ENCODE assay signal across 17 cellular contexts in the genomic region with DNA sequence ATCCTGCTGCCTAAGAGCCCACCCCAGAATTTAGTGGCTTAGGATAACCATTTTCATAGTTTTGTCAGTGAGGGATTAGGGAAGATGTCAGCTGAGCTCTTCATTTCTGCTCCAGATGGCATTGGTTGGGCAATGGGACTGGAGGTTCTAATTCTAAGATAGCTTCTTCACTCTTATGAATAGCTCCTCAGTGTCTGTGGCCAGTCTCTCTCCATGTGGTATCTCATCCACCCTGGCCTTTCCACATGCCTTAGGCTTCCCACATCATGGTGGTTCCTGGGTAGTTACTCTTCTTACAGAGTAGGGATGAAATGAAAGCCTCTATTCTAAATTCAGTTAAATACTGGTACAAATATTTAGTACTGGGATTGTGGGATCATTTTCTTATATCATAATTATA. TPM values are rescaled to one million over a fixed set of nuclear protein-coding genes. Genes with fewer than 3 reads are reported as not detected.
A peak's percentile ranks its signal among the peaks of the same experiment; 100 is the strongest.
DNase-seq lines count a peak whose midpoint lies in the region; ATAC-seq and TF ChIP-seq lines count a peak whose summit lies in the region.
"Had no signal": no experiment of that assay in that cellular context is flagged by ENCODE, and none has a peak within 500 bp of the region (broad histone marks: within the 10 kb centered on the region; RNA-seq: fewer than 3 reads in every experiment).

No MANE protein-coding gene starts in this region.

- H3K4me2 ChIP-seq in mesendoderm (ENCODE audit: low read length): no peak overlapping the region
- H3K4me2 ChIP-seq: BLaER1 treated with 17β-estradiol and CSF1 and Interleukin-3, amounts not matched to agents 10 nM and 100 nM; GM23338 had no signal

- peak; percentile 19 for DNase-seq in NCI-H82 (lab: John Stamatoyannopoulos, UW)
- no peak for DNase-seq in NCI-H82 treated with DMSO at 0.1 percent for 48 hours (lab: John Stamatoyannopoulos, UW; ENCODE audit: unreplicated experiment)
- peak; percentile 25 for DNase-seq in myocyte (ENCODE audit: low read depth)
- no peak for DNase-seq in NCI-H748 treated with DMSO at 0.1 percent for 48 hours (lab: John Stamatoyannopoulos, UW)
- no peak for DNase-seq in tibial nerve (ENCODE audit: low spot score in 2 of 2)
- DNase-seq in mesendoderm: no peak
- DNase-seq: 8988T; Caco-2; CD4-positive, CD25-positive, alpha-beta regulatory T cell; DMS79 treated with DMSO at 0.1 percent for 48 hours; GF-D8; HCEC 1CT had no signal

- H3K27ac ChIP-seq in VCaP: peak overlapping the region; percentile 84
- H3K27ac ChIP-seq in tibial nerve: no peak overlapping the region
- H3K27ac ChIP-seq in mesendoderm (ENCODE audit: low read depth, low read length): no peak overlapping the region
- H3K27ac ChIP-seq: BLaER1 treated with 17β-estradiol and CSF1 and Interleukin-3, amounts not matched to agents 10 nM and 100 nM; HL-60 had no signal

- H2BK15ac ChIP-seq in mesendoderm (replicated peaks; ENCODE audit: low read depth): no peak overlapping the region

- no peak for ATAC-seq in HG02642 (IDR thresholded peaks at IDR 0.05; ENCODE audit: poor library complexity, unreplicated experiment)
- ATAC-seq: GM23338 had no signal

- no peak overlapping the region for H2BK120ac ChIP-seq in mesendoderm (ENCODE audit: low read depth, low read length)

- H3K9me3 ChIP-seq in tibial nerve: peaks cover 0 to 5% (median 0%) of the 10 kb centered on the region in 4 donors
- H3K9me3 ChIP-seq: Caco-2 had no signal

- no peak overlapping the region for H2AK5ac ChIP-seq in mesendoderm (ENCODE audit: low read length)

- no peak overlapping the region for H3K56ac ChIP-seq in mesendoderm (ENCODE audit: low read length)

- H4K8ac ChIP-seq in mesendoderm (ENCODE audit: low read depth, low read length): no peak overlapping the region

- no peaks in the 10 kb centered on the region for H3K36me3 ChIP-seq in tibial nerve
- no peaks in the 10 kb centered on the region for H3K36me3 ChIP-seq in mesendoderm (ENCODE audit: control insufficient read depth, insufficient read depth, low read length)
- H3K36me3 ChIP-seq: BLaER1 treated with 17β-estradiol and CSF1 and Interleukin-3, amounts not matched to agents 10 nM and 100 nM had no signal

- H2BK5ac ChIP-seq in mesendoderm (ENCODE audit: low read length): no peak overlapping the region

- H3K79me1 ChIP-seq in mesendoderm (ENCODE audit: low read length): no peaks in the 10 kb centered on the region

- TF ChIP-seq CTCF in VCaP (conservative IDR thresholded peaks at IDR 0.05) (no peak), tibial nerve (IDR thresholded peaks at IDR 0.05) (no peak)

- H3K18ac ChIP-seq in mesendoderm (ENCODE audit: low read length): no peak overlapping the region

- H3K27me3 ChIP-seq in tibial nerve (no peaks in the 10 kb centered on the region), mesendoderm (ENCODE audit: insufficient read depth, low read length, poor library complexity) (no peaks in the 10 kb centered on the region)

- TF ChIP-seq POLR2A in tibial nerve (IDR thresholded peaks at IDR 0.05): no peak

- no peaks in the 10 kb centered on the region for H3K79me2 ChIP-seq in mesendoderm (ENCODE audit: control insufficient read depth, insufficient read depth, low read length)

- H3K4ac ChIP-seq in mesendoderm (ENCODE audit: low read depth, low read length): no peak overlapping the region

- H3K4me1 ChIP-seq in tibial nerve (peaks cover 0 to 6% (median 0%) of the 10 kb centered on the region in 4 donors), mesendoderm (ENCODE audit: control insufficient read depth, low read depth, low read length) (no peaks in the 10 kb centered on the region)
- H3K4me1 ChIP-seq: BLaER1 treated with 17β-estradiol and CSF1 and Interleukin-3, amounts not matched to agents 10 nM and 100 nM; Caco-2 had no signal

- no peak for TF ChIP-seq EP300 in tibial nerve (IDR thresholded peaks at IDR 0.05)

- no peak overlapping the region for H3K23ac ChIP-seq in mesendoderm (ENCODE audit: low read length)

- no peak overlapping the region for H4K5ac ChIP-seq in mesendoderm (ENCODE audit: low read length)

- no peak overlapping the region for H3K9ac ChIP-seq in mesendoderm (ENCODE audit: low read length)
- H3K9ac ChIP-seq: BLaER1 treated with 17β-estradiol and CSF1 and Interleukin-3, amounts not matched to agents 10 nM and 100 nM had no signal

- H3K4me3 ChIP-seq in tibial nerve (no peak overlapping the region), mesendoderm (ENCODE audit: low read length) (no peak overlapping the region)
- H3K4me3 ChIP-seq: BLaER1 treated with 17β-estradiol and CSF1 and Interleukin-3, amounts not matched to agents 10 nM and 100 nM; GM23338 had no signal

RNA-seq across cellular contexts. Expression of a gene that starts 31.3 kb away (rescaled TPM):
- 2.1 and 4.9 TPM in 2 replicates for total RNA-seq in myocyte
- 0.54 TPM for polyA plus RNA-seq in myocyte (2012)
- total RNA-seq in tibial nerve: 10 to 100 TPM in 2 of 4 donors, 1 to 10 TPM in 2; 7.5 to 26.0 (median 9.7) TPM
- polyA plus RNA-seq in mesendoderm (2013, experiment 1 of 2): 0.87 TPM
- polyA plus RNA-seq in mesendoderm (2013, experiment 2 of 2): 0.70 TPM

Comparison
In these comparisons a context has a peak if more than half of its experiments do, and no peak if none do; other contexts are left out.
1. DNase-seq: peak in NCI-H82 (single experiment) and myocyte (single experiment); none in NCI-H82 treated with DMSO at 0.1 percent for 48 hours (single experiment), NCI-H748 treated with DMSO at 0.1 percent for 48 hours (single experiment), tibial nerve (0 of 2) and mesendoderm (single experiment).